8 cellular contexts compared by ENCODE assay signal in the genomic region with DNA sequence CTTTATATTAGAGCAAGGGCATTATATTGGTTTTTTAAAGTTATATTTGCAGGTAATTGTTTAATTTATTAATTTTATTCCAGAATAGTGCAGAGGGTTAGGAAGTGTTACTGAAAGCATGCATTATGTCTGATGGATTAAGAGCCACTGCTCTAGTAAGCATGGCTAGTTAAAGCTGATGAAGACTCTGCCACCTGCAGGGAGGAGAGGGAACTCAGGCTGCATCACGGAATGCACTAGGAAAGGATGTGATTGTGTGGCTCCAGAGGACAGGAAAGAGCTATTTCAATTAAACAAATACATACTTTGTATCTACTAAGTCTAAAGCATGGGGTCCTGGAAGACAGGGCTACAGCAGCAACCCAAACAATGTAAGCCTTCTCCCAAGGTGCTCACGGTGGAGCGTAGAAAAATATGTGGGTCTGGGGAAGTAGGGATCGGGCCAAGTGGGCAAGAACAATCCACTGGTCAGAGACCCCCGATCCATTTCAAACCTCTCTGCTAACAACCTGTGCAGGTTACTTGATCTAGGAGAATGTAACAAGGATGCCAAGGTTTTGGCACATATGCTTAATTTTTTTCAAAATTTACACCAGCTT. TPM values are rescaled to one million over a fixed set of nuclear protein-coding genes. Genes with fewer than 3 reads are reported as not detected.
DNase-seq lines count a peak whose midpoint lies in the region; ATAC-seq and TF ChIP-seq lines count a peak whose summit lies in the region.

No MANE protein-coding gene starts in this region.

- peak; percentile 51 for ATAC-seq in GM21423 (IDR thresholded peaks at IDR 0.05; ENCODE audit: unreplicated experiment)

- DNase-seq in AG09319 (ENCODE audit: extremely low read depth, low read depth), result no peak
- DNase-seq in NCI-H82 (lab: John Stamatoyannopoulos, UW), result peak; percentile 87
- peak; percentile 62 for DNase-seq in ecto neural progenitor cell (ENCODE audit: low spot score)
- DNase-seq in myocyte (ENCODE audit: low read depth), result peak; percentile 51
- DNase-seq in NK-92 (lab: John Stamatoyannopoulos, UW; ENCODE audit: unreplicated experiment), result no peak
- DNase-seq in stimulated activated CD4-positive, alpha-beta T cell treated with anti-CD3 and anti-CD28 coated beads, Interleukin-2, amount 100 ng/mL, for 48 hours, result no peak
- no peak for DNase-seq in NCI-H2107 (lab: John Stamatoyannopoulos, UW)

- peak; percentile 87 for TF ChIP-seq CTCF in AG09319 (IDR thresholded peaks at IDR 0.05; ENCODE audit: low read depth, low read length)

RNA-seq across cellular contexts. Expression of gene GRXCR2, which starts 15.3 kb away (rescaled TPM):
- total RNA-seq in myocyte, result not detected in 2 replicates
- polyA plus RNA-seq in myocyte (2012), result not detected

RNA-seq across cellular contexts. Expression of gene SH3RF2, which starts 48.3 kb away (rescaled TPM):
- total RNA-seq in myocyte, result 1.1 and 1.9 TPM in 2 replicates
- polyA plus RNA-seq in myocyte (2012), result 1.5 TPM

RNA-seq across cellular contexts. Expression of gene PRELID2, which starts 52.9 kb away (rescaled TPM):
- total RNA-seq in myocyte, result 1.8 TPM in 2 replicates
- polyA plus RNA-seq in myocyte (2012), result 4.0 TPM

Comparison
In these comparisons a context has a peak if more than half of its experiments do, and no peak if none do; other contexts are left out.
1. DNase-seq: peak in NCI-H82 (single experiment), ecto neural progenitor cell (single experiment) and myocyte (single experiment); none in AG09319 (single experiment), NK-92 (single experiment), stimulated activated CD4-positive, alpha-beta T cell treated with anti-CD3 and anti-CD28 coated beads, Interleukin-2, amount 100 ng/mL, for 48 hours (0 of 2) and NCI-H2107 (single experiment).